In genomic region chr16:931651-932500, GRCh38 we compare ENCODE assay signal across 29 cellular contexts. TPM values are rescaled to one million over a fixed set of nuclear protein-coding genes. Genes with fewer than 3 reads are reported as not detected.
DNase-seq lines count a peak whose midpoint lies in the region; ATAC-seq and TF ChIP-seq lines count a peak whose summit lies in the region.
"Had no signal": no experiment of that assay in that cellular context is flagged by ENCODE, and none has a peak within 500 bp of the region (broad histone marks: within the 10 kb centered on the region; RNA-seq: fewer than 3 reads in every experiment).

No MANE protein-coding gene starts in this region.

- peak overlapping the region; percentile 30 for H3K27ac Mint-ChIP-seq in WTC11
- no peak overlapping the region for H3K27ac Mint-ChIP-seq in MCF 10A (ENCODE audit: low read depth, unreplicated experiment)
- H3K27ac Mint-ChIP-seq: activated B cell treated with CpG ODN at 0.5 μM for 24 hours; activated naive CD4-positive, alpha-beta T cell treated with anti-CD3 and anti-CD28 coated beads, Interleukin-2, amount 50 U/mL, for 24 hours; B cell; CD8-positive, alpha-beta memory T cell; memory B cell; stimulated activated naive CD8-positive, alpha-beta T cell treated with anti-CD3 and anti-CD28 coated beads, Interleukin-15, Interleukin-2, amounts not matched to agents 100 ng/mL and 50 ng/mL, for 24 hours had no signal

- ATAC-seq in WTC11 (no peak), GM18511 (IDR thresholded peaks at IDR 0.05; ENCODE audit: unreplicated experiment) (no peak)
- ATAC-seq: effector memory CD8-positive, alpha-beta T cell; esophagus mucosa; heart right ventricle; left colon had no signal

- intact Hi-C loops in MCF 10A (cut with micrococcal nuclease), result no loop called here

- DNase-seq in activated CD8-positive, alpha-beta memory T cell treated with anti-CD3 and anti-CD28 coated beads, Interleukin-2, amount 50 U/mL, for 4 hours, result peak; percentile 14
- DNase-seq in activated CD8-positive, alpha-beta memory T cell treated with anti-CD3 and anti-CD28 coated beads, Interleukin-2, amount 50 U/mL, for 48 hours, result no peak
- DNase-seq in WTC11 (ENCODE audit: low spot score) (no peak), left kidney (ENCODE audit: low read depth, low spot score) (peak; percentile 78), MCF 10A (ENCODE audit: unreplicated experiment) (no peak), RPMI8226 (no peak), amniotic stem cell (lab: John Stamatoyannopoulos, UW) (no peak)
- DNase-seq: activated B cell treated with CpG ODN at 0.5 μM for 24 hours; activated CD4-positive, alpha-beta T cell treated with anti-CD3 and anti-CD28 coated beads, Interleukin-2, amount 50 U/mL, for 4 hours; cortex of kidney; effector memory CD8-positive, alpha-beta T cell; foreskin fibroblast; HCEC 1CT; heart right ventricle; KBM-7; left colon; MG63; NCI-H1436; NCI-H510A; occipital lobe; Peyer's patch; SJCRH30 had no signal

- TF ChIP-seq CTCF in WTC11 (IDR thresholded peaks at IDR 0.05), result no peak
- no peak for TF ChIP-seq CTCF in MCF 10A (IDR thresholded peaks at IDR 0.05; ENCODE audit: unreplicated experiment)

- no peak overlapping the region for H3K4me3 Mint-ChIP-seq in WTC11
- no peak overlapping the region for H3K4me3 Mint-ChIP-seq in MCF 10A (ENCODE audit: unreplicated experiment)
- H3K4me3 Mint-ChIP-seq: activated B cell treated with CpG ODN at 0.5 μM for 24 hours; activated naive CD4-positive, alpha-beta T cell treated with anti-CD3 and anti-CD28 coated beads, Interleukin-2, amount 50 U/mL, for 24 hours; B cell; effector memory CD8-positive, alpha-beta T cell; memory B cell; stimulated activated naive CD8-positive, alpha-beta T cell treated with anti-CD3 and anti-CD28 coated beads, Interleukin-15, Interleukin-2, amounts not matched to agents 100 ng/mL and 50 ng/mL, for 24 hours had no signal

- BruUV-seq in MCF 10A (replicated peaks; lab: Mats Ljungman, UMichigan), result no TSS peak

- CTCF ChIA-PET in WTC11 (lab: Charles Lee) (interaction anchor here (1.5 kb wide), 1 partner anchor 54 kb away, joined by 3 read pairs; no protein-coding TSS in a partner anchor), MCF 10A (lab: Yijun Ruan, JAX) (interaction anchor here (1.0 kb wide), 1 partner anchor 33 kb away, joined by 3 read pairs; no protein-coding TSS in a partner anchor)

- H3K27me3 Mint-ChIP-seq in WTC11 (ENCODE audit: low read depth) (no peaks in the 10 kb centered on the region), MCF 10A (ENCODE audit: insufficient read depth, unreplicated experiment) (no peaks in the 10 kb centered on the region)
- H3K27me3 Mint-ChIP-seq: activated B cell treated with CpG ODN at 0.5 μM for 24 hours; activated naive CD4-positive, alpha-beta T cell treated with anti-CD3 and anti-CD28 coated beads, Interleukin-2, amount 50 U/mL, for 24 hours; B cell; CD8-positive, alpha-beta memory T cell; effector memory CD8-positive, alpha-beta T cell; memory B cell; stimulated activated naive CD8-positive, alpha-beta T cell treated with anti-CD3 and anti-CD28 coated beads, Interleukin-15, Interleukin-2, amounts not matched to agents 100 ng/mL and 50 ng/mL, for 24 hours had no signal

- POLR2A ChIA-PET in WTC11 (lab: Charles Lee) (no interaction called here), MCF 10A (lab: Yijun Ruan, JAX) (no interaction called here)

- H3K4me1 Mint-ChIP-seq in WTC11, result peaks cover 8% of the 10 kb centered on the region
- H3K4me1 Mint-ChIP-seq in MCF 10A (ENCODE audit: insufficient read depth, unreplicated experiment), result no peaks in the 10 kb centered on the region
- H3K4me1 Mint-ChIP-seq: activated B cell treated with CpG ODN at 0.5 μM for 24 hours; activated naive CD4-positive, alpha-beta T cell treated with anti-CD3 and anti-CD28 coated beads, Interleukin-2, amount 50 U/mL, for 24 hours; B cell had no signal

- no peaks in the 10 kb centered on the region; the same call in 1 of the 2 replicates for H3K36me3 Mint-ChIP-seq in WTC11
- peaks cover 11% of the 10 kb centered on the region for H3K36me3 Mint-ChIP-seq in MCF 10A (ENCODE audit: insufficient read depth, unreplicated experiment)
- H3K36me3 Mint-ChIP-seq: activated naive CD4-positive, alpha-beta T cell treated with anti-CD3 and anti-CD28 coated beads, Interleukin-2, amount 50 U/mL, for 24 hours had no signal

- H3K9me3 Mint-ChIP-seq in WTC11, result no peaks in the 10 kb centered on the region
- no peaks in the 10 kb centered on the region for H3K9me3 Mint-ChIP-seq in MCF 10A (ENCODE audit: unreplicated experiment)
- H3K9me3 Mint-ChIP-seq: activated B cell treated with CpG ODN at 0.5 μM for 24 hours; activated naive CD4-positive, alpha-beta T cell treated with anti-CD3 and anti-CD28 coated beads, Interleukin-2, amount 50 U/mL, for 24 hours; CD8-positive, alpha-beta memory T cell; effector memory CD8-positive, alpha-beta T cell; memory B cell; stimulated activated naive CD8-positive, alpha-beta T cell treated with anti-CD3 and anti-CD28 coated beads, Interleukin-15, Interleukin-2, amounts not matched to agents 100 ng/mL and 50 ng/mL, for 24 hours had no signal

TF ChIP-seq in WTC11, 78 proteins besides CTCF, POLR2A, EP300 and RAD21 (continues in another document):
- no peak for TF ChIP-seq SP1 (CRISPR knock-in tag; conservative IDR thresholded peaks at IDR 0.05)
- no peak for TF ChIP-seq E2F5 (CRISPR knock-in tag; IDR thresholded peaks at IDR 0.05)
- TF ChIP-seq KAT7 (CRISPR knock-in tag; IDR thresholded peaks at IDR 0.05; ENCODE audit: borderline replicate concordance), result no peak
- TF ChIP-seq ZNF425 (CRISPR knock-in tag; conservative IDR thresholded peaks at IDR 0.05), result no peak
- no peak for TF ChIP-seq MYBL2 (CRISPR knock-in tag; IDR thresholded peaks at IDR 0.05)
- no peak for TF ChIP-seq PREB (CRISPR knock-in tag; IDR thresholded peaks at IDR 0.05; ENCODE audit: borderline replicate concordance)
- TF ChIP-seq ZNF281 (CRISPR knock-in tag; IDR thresholded peaks at IDR 0.05), result no peak
- no peak for TF ChIP-seq ZNF423 (CRISPR knock-in tag; IDR thresholded peaks at IDR 0.05)
- TF ChIP-seq ZNF138 (CRISPR knock-in tag; conservative IDR thresholded peaks at IDR 0.05), result no peak

RNA-seq across cellular contexts. Expression of gene LMF1, which starts 38.9 kb away (rescaled TPM):
- 10.5 to 13.0 TPM (median 10.8 TPM) in 3 replicates for total RNA-seq in WTC11 (2021)
- 9.9 and 11.2 TPM in 2 replicates for total RNA-seq in MCF 10A (2022)

RNA-seq across cellular contexts. Expression of gene SOX8, which starts 49.7 kb away (rescaled TPM):
- total RNA-seq in WTC11 (2021) (10.2 to 12.3 TPM (median 10.9 TPM) in 3 replicates), MCF 10A (2022) (not detected in 2 replicates)

Comparison
In these comparisons a context has a peak if more than half of its experiments do, and no peak if none do; other contexts are left out.
1. DNase-seq: peak in activated CD8-positive, alpha-beta memory T cell treated with anti-CD3 and anti-CD28 coated beads, Interleukin-2, amount 50 U/mL, for 4 hours (single experiment) and left kidney (single experiment); none in activated CD8-positive, alpha-beta memory T cell treated with anti-CD3 and anti-CD28 coated beads, Interleukin-2, amount 50 U/mL, for 48 hours (single experiment), WTC11 (single experiment), MCF 10A (single experiment), RPMI8226 (single experiment) and amniotic stem cell (single experiment).
2. RNA of gene SOX8, which starts 49.7 kb away (total RNA-seq): 10.2 to 12.3 TPM in WTC11; not detected in MCF 10A; every median in the first group is over 10 times any median in the second.